Comparison of ENCODE assay signal across 26 cellular contexts in genomic region chr18:64936671-64937070, GRCh38.
"Had no signal": no experiment of that assay in that cellular context is flagged by ENCODE, and none has a peak within 500 bp of the region (broad histone marks: within the 10 kb centered on the region; RNA-seq: fewer than 3 reads in every experiment).

No MANE protein-coding gene starts in this region.

- DNase-seq: activated B cell treated with CpG ODN at 0.5 μM for 24 hours; activated CD4-positive, alpha-beta T cell treated with anti-CD3 and anti-CD28 coated beads for 48 hours; activated CD4-positive, alpha-beta T cell treated with anti-CD3 and anti-CD28 coated beads, Interleukin-2, amount 50 U/mL, for 1 hour; activated CD4-positive, alpha-beta T cell treated with anti-CD3 and anti-CD28 coated beads, Interleukin-2, amount 50 U/mL, for 48 hours; activated CD8-positive, alpha-beta memory T cell treated with anti-CD3 and anti-CD28 coated beads for 24 hours; activated CD8-positive, alpha-beta T cell treated with anti-CD3 and anti-CD28 coated beads for 36 hours; activated effector memory CD4-positive, alpha-beta T cell treated with Interleukin-2 at 50 U/mL for 16 hours; activated gamma-delta T cell treated with Interleukin-2 at 50 U/mL for 16 hours; activated naive CD4-positive, alpha-beta T cell treated with anti-CD3 and anti-CD28 coated beads, Interleukin-2, amount 50 U/mL, for 16 hours; activated naive CD4-positive, alpha-beta T cell treated with Interleukin-2 at 50 U/mL for 16 hours; activated T-cell treated with anti-CD3 and anti-CD28 coated beads, Interleukin-2, amount 50 U/mL, for 4 hours; amniotic stem cell; aorta; body of pancreas; caudate nucleus; cortex of kidney; dermis blood vessel endothelial cell; effector CD4-positive, alpha-beta T cell; effector memory CD8-positive, alpha-beta T cell; erythroblast; foreskin keratinocyte; gastrocnemius medialis; glutamatergic neuron; heart left ventricle; T1000; WERI-Rb-1 had no signal
